Comparison of ENCODE assay signal across 9 cellular contexts in the genomic region with DNA sequence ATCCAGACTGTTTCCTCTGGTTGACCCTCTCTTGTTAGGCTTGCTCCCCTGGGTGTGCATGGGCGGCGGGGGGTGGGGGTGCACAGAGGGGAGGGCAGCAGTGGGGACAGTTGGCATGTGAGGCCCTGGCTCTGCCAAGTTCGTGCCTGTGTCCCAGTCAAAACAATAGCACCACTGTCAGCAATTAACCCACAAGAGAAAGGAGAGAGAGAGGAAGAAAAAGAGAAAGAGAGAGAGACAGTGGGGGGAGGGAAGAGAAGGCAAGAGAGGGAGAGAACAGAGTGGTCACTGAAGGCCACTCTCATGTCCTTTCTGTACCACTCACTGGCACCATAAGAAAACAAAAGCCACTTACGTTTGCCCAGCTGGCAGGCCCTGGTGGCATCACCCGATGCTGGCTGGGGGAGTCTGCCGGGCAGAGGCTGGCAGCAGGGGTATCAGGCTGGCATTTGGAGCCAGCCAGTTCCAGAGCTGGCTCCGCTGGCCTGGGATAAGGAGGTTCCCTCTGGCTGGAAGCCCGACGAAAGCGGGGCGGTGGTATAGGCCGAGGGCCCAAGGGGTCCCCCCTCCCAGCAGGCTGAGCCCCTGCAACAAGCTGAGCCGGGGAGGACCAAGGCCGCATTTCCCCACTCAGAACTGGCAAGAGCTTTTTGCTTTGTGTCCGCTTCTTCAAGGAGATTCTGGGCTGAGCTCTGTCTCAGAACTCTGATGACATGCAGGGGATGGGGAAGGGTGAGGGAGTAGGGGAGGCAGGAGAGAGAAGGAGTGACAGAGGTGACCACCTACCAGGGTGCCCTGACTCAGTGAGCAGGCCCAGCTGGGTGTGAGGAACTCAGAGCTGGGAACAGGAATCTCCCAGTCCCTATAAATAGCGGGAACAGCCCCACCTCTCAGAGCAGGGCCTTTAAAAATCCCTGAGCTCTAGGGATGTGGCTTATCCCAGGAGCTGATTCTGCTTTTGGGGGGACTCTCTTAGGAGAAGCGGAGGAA. TPM values are rescaled to one million over a fixed set of nuclear protein-coding genes. Genes with fewer than 3 reads are reported as not detected.
DNase-seq lines count a peak whose midpoint lies in the region; TF ChIP-seq lines count a peak whose summit lies in the region.
"Had no signal": no experiment of that assay in that cellular context is flagged by ENCODE, and none has a peak within 500 bp of the region (broad histone marks: within the 10 kb centered on the region; RNA-seq: fewer than 3 reads in every experiment).

No MANE protein-coding gene starts in this region.

- no peaks in the 10 kb centered on the region for H3K27me3 ChIP-seq in transverse colon

- CTCF ChIA-PET in activated naive CD4-positive, alpha-beta T cell treated with anti-CD3 and anti-CD28 coated beads for 36 hours (lab: Charles Lee): interaction anchor here (0.6 to 2.1 kb wide), 9 partner anchors 10 to 340 kb away, joined by 3 to 10 read pairs (median 4); no protein-coding TSS in a partner anchor

- peaks cover 0 to 20% (median 4%) of the 10 kb centered on the region in 4 donors for H3K36me3 ChIP-seq in transverse colon

- no peak overlapping the region for H3K4me3 Mint-ChIP-seq in activated naive CD4-positive, alpha-beta T cell treated with anti-CD3 and anti-CD28 coated beads for 36 hours

- DNase-seq in activated naive CD4-positive, alpha-beta T cell treated with anti-CD3 and anti-CD28 coated beads for 36 hours: no peak
- no peak for DNase-seq in activated naive CD4-positive, alpha-beta T cell treated with anti-CD3 and anti-CD28 coated beads, Interleukin-2, amount 50 U/mL, for 16 hours
- peak; percentile 68 for DNase-seq in middle frontal gyrus (ENCODE audit: extremely low spot score, low spot score)
- no peak for DNase-seq in transverse colon
- no peak for DNase-seq in NCI-H146 (lab: John Stamatoyannopoulos, UW)
- no peak for DNase-seq in DMS114 treated with DMSO at 0.1 percent for 48 hours (lab: John Stamatoyannopoulos, UW; ENCODE audit: unreplicated experiment)
- no peak for DNase-seq in AG08396 (ENCODE audit: low spot score)
- DNase-seq: activated CD4-positive, alpha-beta T cell treated with anti-CD3 and anti-CD28 coated beads, Interleukin-2, amount 50 U/mL, for 48 hours had no signal

- H3K27ac Mint-ChIP-seq in activated naive CD4-positive, alpha-beta T cell treated with anti-CD3 and anti-CD28 coated beads for 36 hours: peak overlapping the region; percentile 31

- H3K9me3 Mint-ChIP-seq in activated naive CD4-positive, alpha-beta T cell treated with anti-CD3 and anti-CD28 coated beads for 36 hours: no peaks in the 10 kb centered on the region

- no peaks in the 10 kb centered on the region for H3K27me3 Mint-ChIP-seq in activated naive CD4-positive, alpha-beta T cell treated with anti-CD3 and anti-CD28 coated beads for 36 hours (ENCODE audit: low read depth)

- H3K4me3 ChIP-seq in transverse colon: no peak overlapping the region

- peaks cover 5 to 16% (median 7%) of the 10 kb centered on the region in 4 donors for H3K4me1 ChIP-seq in transverse colon

- H3K27ac ChIP-seq in cingulate gyrus (ENCODE audit: low read depth, low read length) (peak overlapping the region; percentile 98), transverse colon (peak overlapping the region; percentile 23 to 56 (median 37))

- no peak for TF ChIP-seq CTCF in transverse colon (IDR thresholded peaks at IDR 0.05)

- H3K36me3 Mint-ChIP-seq in activated naive CD4-positive, alpha-beta T cell treated with anti-CD3 and anti-CD28 coated beads for 36 hours (ENCODE audit: low read depth): peaks cover 22% of the 10 kb centered on the region

- no peak for TF ChIP-seq EP300 in transverse colon (IDR thresholded peaks at IDR 0.05; ENCODE audit: low read depth)

- no peak for TF ChIP-seq POLR2A in transverse colon (IDR thresholded peaks at IDR 0.05)

- in situ Hi-C loops in transverse colon (cut with MboI; ENCODE audit: low pct_ligation_motif_present in 1 of 4, low pct_unique_long_range_greater_than_20kb in 1 of 4, low sequenced_read_pairs in 3 of 4): no loop called here

- peaks cover 48% of the 10 kb centered on the region for H3K4me1 Mint-ChIP-seq in activated naive CD4-positive, alpha-beta T cell treated with anti-CD3 and anti-CD28 coated beads for 36 hours (ENCODE audit: low read depth)

- 71 to 74% methylated on average over 4 to 17 of the region's 17 CpGs for WGBS in transverse colon (ENCODE audit: low coverage in 1 of 2), 2 donors

- intact Hi-C loops in activated naive CD4-positive, alpha-beta T cell treated with anti-CD3 and anti-CD28 coated beads for 36 hours (cut with micrococcal nuclease): no loop called here
- intact Hi-C loops in transverse colon (cut with DNase I; ENCODE audit: low total_unique reads): no loop called here

- no peaks in the 10 kb centered on the region for H3K9me3 ChIP-seq in transverse colon

RNA-seq across cellular contexts. Expression of a gene that starts 27.9 kb away (rescaled TPM):
- total RNA-seq in activated naive CD4-positive, alpha-beta T cell treated with anti-CD3 and anti-CD28 coated beads for 36 hours: 10 to 100 TPM; 61.0 to 65.4 TPM
- total RNA-seq in transverse colon: 100 to 1,000 TPM in 2 of 4 donors, 10 to 100 TPM in 2; 61.9 to 181 (median 88.8) TPM

RNA-seq across cellular contexts. Expression of a gene that starts 49.5 kb away (rescaled TPM):
- total RNA-seq in activated naive CD4-positive, alpha-beta T cell treated with anti-CD3 and anti-CD28 coated beads for 36 hours: 100 to 1,000 TPM; 109 TPM
- 100 to 1,000 TPM in 2 of 4 donors, 10 to 100 TPM in 2; 64.3 to 140 (median 109) TPM for total RNA-seq in transverse colon

RNA-seq across cellular contexts. Expression of a gene that starts 55.1 kb away (rescaled TPM):
- total RNA-seq in activated naive CD4-positive, alpha-beta T cell treated with anti-CD3 and anti-CD28 coated beads for 36 hours: 10 to 100 TPM; 63.7 to 65.6 TPM
- total RNA-seq in transverse colon: 10 to 100 TPM; 30.8 to 74.2 (median 54.5) TPM
